Comparison of ENCODE assay signal across 31 cellular contexts in the genomic region with DNA sequence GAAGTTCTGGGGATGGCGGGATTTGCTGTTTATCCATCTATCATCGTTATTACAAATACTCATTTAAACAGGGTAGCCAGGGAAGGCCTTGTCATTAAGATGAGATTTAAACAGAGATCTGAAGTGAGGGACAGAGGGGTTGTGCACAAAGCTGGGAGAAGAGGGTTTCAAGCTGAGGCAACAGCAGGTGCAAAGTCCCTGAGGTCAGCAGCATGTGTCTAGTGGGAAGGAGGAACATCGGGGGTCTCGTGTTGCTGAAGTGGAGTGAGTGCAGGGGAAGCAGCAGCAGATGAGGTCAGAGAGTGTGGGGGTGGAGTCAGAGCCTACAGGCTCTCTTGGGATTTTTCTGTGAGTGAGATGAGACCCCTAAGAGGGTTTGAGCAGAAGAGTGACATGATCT. TPM values are rescaled to one million over a fixed set of nuclear protein-coding genes. Genes with fewer than 3 reads are reported as not detected.
"Had no signal": no experiment of that assay in that cellular context is flagged by ENCODE, and none has a peak within 500 bp of the region (broad histone marks: within the 10 kb centered on the region; RNA-seq: fewer than 3 reads in every experiment).

No MANE protein-coding gene starts in this region.

- H3K27ac ChIP-seq: coronary artery, esophagus muscularis mucosa, foreskin keratinocyte, gastroesophageal sphincter, heart left ventricle, hepatocyte, lower lobe of right lung, psoas muscle, sigmoid colon, stomach, thyroid gland had no signal

- H3K4me3 ChIP-seq: coronary artery, esophagus muscularis mucosa, gastroesophageal sphincter, heart left ventricle, hepatocyte, lower lobe of right lung, psoas muscle, sigmoid colon, stomach, thyroid gland had no signal

- H3K9me3 ChIP-seq: esophagus muscularis mucosa, gastroesophageal sphincter, heart left ventricle, lower lobe of right lung, psoas muscle, sigmoid colon, thyroid gland had no signal

- DNase-seq: dermis blood vessel endothelial cell; effector memory CD4-positive, alpha-beta T cell; foreskin keratinocyte; heart left ventricle; left colon; left ventricle myocardium superior; lower lobe of right lung; naive thymus-derived CD8-positive, alpha-beta T cell; nephron progenitor cell; psoas muscle; right cardiac atrium; sigmoid colon; stimulated activated CD4-positive, alpha-beta T cell treated with anti-CD3 and anti-CD28 coated beads, Interleukin-2, amount 100 ng/mL, for 24 hours; stimulated activated CD4-positive, alpha-beta T cell treated with anti-CD3 and anti-CD28 coated beads, Interleukin-4, amount 100 ng/mL, for 24 hours; stimulated activated naive CD4-positive, alpha-beta T cell treated with Interleukin-2 at 50 U/mL for 16 hours; stomach; thyroid gland; trophoblast cell had no signal

- H3K4me2 ChIP-seq: hepatocyte had no signal

- ATAC-seq: gastroesophageal sphincter; left ventricle myocardium superior; lower lobe of right lung; naive thymus-derived CD8-positive, alpha-beta T cell; psoas muscle; stimulated activated effector memory CD8-positive, alpha-beta T cell treated with anti-CD3 and anti-CD28 coated beads, Interleukin-12 subunit alpha, Interleukin-12 subunit beta, amount 100 ng/mL, for 72 hours had no signal

- H3K4me1 ChIP-seq: lower lobe of right lung, psoas muscle, sigmoid colon had no signal

- H3K36me3 ChIP-seq: esophagus muscularis mucosa, gastroesophageal sphincter, heart left ventricle, lower lobe of right lung, sigmoid colon, stomach, thyroid gland had no signal

RNA-seq across cellular contexts. Expression of gene CDH22, which starts 52.0 kb away (rescaled TPM):
- total RNA-seq: dermis blood vessel endothelial cell; endothelial cell of umbilical vein; epithelial cell of proximal tubule; fibroblast of lung; foreskin keratinocyte; hepatocyte; kidney epithelial cell; myocyte; naive thymus-derived CD8-positive, alpha-beta T cell; osteocyte; renal cortical epithelial cell; subcutaneous adipose tissue had no signal
